Comparison of ENCODE assay signal across 1 cellular context in the genomic region with DNA sequence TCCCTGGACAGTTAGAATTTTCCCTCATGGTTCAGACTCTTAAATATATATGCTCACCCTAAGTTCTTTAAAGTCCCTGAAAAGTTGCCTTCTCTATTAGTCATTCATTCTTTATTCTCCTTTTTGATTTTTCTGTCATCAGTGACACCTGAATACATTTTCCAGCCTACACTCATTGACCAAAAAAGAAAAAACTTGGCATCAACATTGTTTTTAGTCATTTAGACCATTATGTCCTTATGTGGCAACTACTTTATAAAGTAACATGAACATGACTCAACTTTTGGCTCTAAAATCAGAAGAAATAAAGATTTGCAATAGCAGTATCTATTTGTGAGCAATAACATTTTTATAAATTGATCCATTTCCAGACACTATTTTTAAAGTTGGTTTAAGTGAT.
A peak's percentile ranks its signal among the peaks of the same experiment; 100 is the strongest.
TF ChIP-seq lines count a peak whose summit lies in the region.

No MANE protein-coding gene starts in this region.

TF ChIP-seq in SK-N-SH, 30 proteins besides CTCF, POLR2A, EP300 and RAD21 (continued from another document):
- TF ChIP-seq, protein P1, sequence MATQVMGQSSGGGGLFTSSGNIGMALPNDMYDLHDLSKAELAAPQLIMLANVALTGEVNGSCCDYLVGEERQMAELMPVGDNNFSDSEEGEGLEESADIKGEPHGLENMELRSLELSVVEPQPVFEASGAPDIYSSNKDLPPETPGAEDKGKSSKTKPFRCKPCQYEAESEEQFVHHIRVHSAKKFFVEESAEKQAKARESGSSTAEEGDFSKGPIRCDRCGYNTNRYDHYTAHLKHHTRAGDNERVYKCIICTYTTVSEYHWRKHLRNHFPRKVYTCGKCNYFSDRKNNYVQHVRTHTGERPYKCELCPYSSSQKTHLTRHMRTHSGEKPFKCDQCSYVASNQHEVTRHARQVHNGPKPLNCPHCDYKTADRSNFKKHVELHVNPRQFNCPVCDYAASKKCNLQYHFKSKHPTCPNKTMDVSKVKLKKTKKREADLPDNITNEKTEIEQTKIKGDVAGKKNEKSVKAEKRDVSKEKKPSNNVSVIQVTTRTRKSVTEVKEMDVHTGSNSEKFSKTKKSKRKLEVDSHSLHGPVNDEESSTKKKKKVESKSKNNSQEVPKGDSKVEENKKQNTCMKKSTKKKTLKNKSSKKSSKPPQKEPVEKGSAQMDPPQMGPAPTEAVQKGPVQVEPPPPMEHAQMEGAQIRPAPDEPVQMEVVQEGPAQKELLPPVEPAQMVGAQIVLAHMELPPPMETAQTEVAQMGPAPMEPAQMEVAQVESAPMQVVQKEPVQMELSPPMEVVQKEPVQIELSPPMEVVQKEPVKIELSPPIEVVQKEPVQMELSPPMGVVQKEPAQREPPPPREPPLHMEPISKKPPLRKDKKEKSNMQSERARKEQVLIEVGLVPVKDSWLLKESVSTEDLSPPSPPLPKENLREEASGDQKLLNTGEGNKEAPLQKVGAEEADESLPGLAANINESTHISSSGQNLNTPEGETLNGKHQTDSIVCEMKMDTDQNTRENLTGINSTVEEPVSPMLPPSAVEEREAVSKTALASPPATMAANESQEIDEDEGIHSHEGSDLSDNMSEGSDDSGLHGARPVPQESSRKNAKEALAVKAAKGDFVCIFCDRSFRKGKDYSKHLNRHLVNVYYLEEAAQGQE (IDR thresholded peaks at IDR 0.05; ENCODE audit: low read depth, low read length) = no peak
- TF ChIP-seq JUND (IDR thresholded peaks at IDR 0.05) (peak; percentile 63), TEAD4 (IDR thresholded peaks at IDR 0.05; ENCODE audit: borderline replicate concordance, insufficient read depth) (no peak), FOXM1 (IDR thresholded peaks at IDR 0.05; ENCODE audit: low read depth) (0 out of 2 replicates have a peak, but pooled peaks have one; percentile 41), IRF3 (IDR thresholded peaks at IDR 0.05; ENCODE audit: low read depth, low read length) (no peak), FOXJ3 (CRISPR knock-in tag; IDR thresholded peaks at IDR 0.05) (no peak), POLR2AphosphoS5 (IDR thresholded peaks at IDR 0.05; ENCODE audit: low read depth, low read length) (peak; percentile 30; the same call in 1 of the 2 replicates), EZH2phosphoT487 (IDR thresholded peaks at IDR 0.05; ENCODE audit: borderline replicate concordance, low read depth) (no peak), NRF1 (IDR thresholded peaks at IDR 0.05; ENCODE audit: low read depth, low read length) (no peak), TAF1 (IDR thresholded peaks at IDR 0.05; ENCODE audit: borderline replicate concordance, low read depth, low read length) (no peak)
